ENCODE assay signal across 18 cellular contexts in genomic region chr6:35038076-35038475, GRCh38.
DNase-seq lines count a peak whose midpoint lies in the region; ATAC-seq and TF ChIP-seq lines count a peak whose summit lies in the region.
"Had no signal": no experiment of that assay in that cellular context is flagged by ENCODE, and none has a peak within 500 bp of the region (broad histone marks: within the 10 kb centered on the region; RNA-seq: fewer than 3 reads in every experiment).

No MANE protein-coding gene starts in this region.

- no TSS peak for BruUV-seq in mammary epithelial cell (replicated peaks; lab: Mats Ljungman, UMichigan)
- no TSS peak for BruUV-seq in MCF 10A (replicated peaks; lab: Mats Ljungman, UMichigan)

- H3K9me3 ChIP-seq in mammary epithelial cell (replicated peaks; ENCODE audit: insufficient read depth, low read length) = no peaks in the 10 kb centered on the region

- H3K9me3 Mint-ChIP-seq in MCF 10A (ENCODE audit: unreplicated experiment) (no peaks in the 10 kb centered on the region), brain (no peaks in the 10 kb centered on the region), mesothelial cell of epicardium (no peaks in the 10 kb centered on the region)
- H3K9me3 Mint-ChIP-seq: CD4-positive, alpha-beta T cell had no signal

- H3K27ac Mint-ChIP-seq in MCF 10A (ENCODE audit: low read depth, unreplicated experiment) (no peak overlapping the region), brain (peak overlapping the region in 4 of 5 experiments; percentile 15 to 80 (median 55)), mesothelial cell of epicardium (peak overlapping the region; percentile 65)
- H3K27ac Mint-ChIP-seq: CD4-positive, alpha-beta T cell had no signal

- intact Hi-C loops in mammary epithelial cell (cut with micrococcal nuclease) = no loop called here
- intact Hi-C loops in MCF 10A (cut with micrococcal nuclease) = no loop called here

- H3K4me2 ChIP-seq in mammary epithelial cell (ENCODE audit: insufficient read depth, low read depth, low read length) = no peak overlapping the region

- no peaks in the 10 kb centered on the region for H3K79me2 ChIP-seq in mammary epithelial cell (ENCODE audit: insufficient read depth, low read length)

- H3K27me3 ChIP-seq in mammary epithelial cell (ENCODE audit: insufficient read depth, low read length) = no peaks in the 10 kb centered on the region

- H4K20me1 ChIP-seq in mammary epithelial cell (ENCODE audit: insufficient read depth, low read length) = no peaks in the 10 kb centered on the region

- no peak overlapping the region for H3K4me3 ChIP-seq in mammary epithelial cell (replicated peaks in 1 of 3; ENCODE audit: insufficient read depth in 1 of 3, low read depth in 2 of 3, low read length in 3 of 3)

- H3K27me3 Mint-ChIP-seq in MCF 10A (ENCODE audit: insufficient read depth, unreplicated experiment) (no peaks in the 10 kb centered on the region), brain (no peaks in the 10 kb centered on the region), mesothelial cell of epicardium (ENCODE audit: low read depth) (no peaks in the 10 kb centered on the region)
- H3K27me3 Mint-ChIP-seq: CD4-positive, alpha-beta T cell had no signal

- H3K4me1 ChIP-seq in mammary epithelial cell (ENCODE audit: insufficient read depth, low read length) = peaks cover 22% of the 10 kb centered on the region

- POLR2A ChIA-PET in MCF 10A (lab: Yijun Ruan, JAX) = no interaction called here

- CTCF ChIA-PET in mammary epithelial cell (lab: Charles Lee; ENCODE audit: low non-redundant PET) = no interaction called here
- CTCF ChIA-PET in MCF 10A (lab: Yijun Ruan, JAX) = interaction anchor here (0.6 kb wide), 1 partner anchor 123 kb away, joined by 4 read pairs; no protein-coding TSS in a partner anchor

- DNase-seq in mammary epithelial cell (peak; percentile 8), MCF 10A (ENCODE audit: unreplicated experiment) (no peak), mesothelial cell of epicardium (ENCODE audit: low spot score in 2 of 2, unreplicated experiment in 2 of 2) (no peak), DMS 273 treated with DMSO at 0.1 percent for 48 hours (lab: John Stamatoyannopoulos, UW) (no peak), COLO668 (lab: John Stamatoyannopoulos, UW; ENCODE audit: unreplicated experiment) (no peak)
- no peak for DNase-seq in activated effector memory CD4-positive, alpha-beta T cell treated with anti-CD3 and anti-CD28 coated beads, Interleukin-2, amount 50 U/mL, for 16 hours
- DNase-seq: 8988T; activated CD4-positive, alpha-beta T cell treated with anti-CD3 and anti-CD28 coated beads for 1 hour; activated naive CD4-positive, alpha-beta T cell treated with Interleukin-2 at 50 U/mL for 16 hours; CD4-positive, alpha-beta T cell; DMS79 treated with DMSO at 0.1 percent for 48 hours; islet precursor cell; Karpas-422; midbrain; NCI-H1436 treated with DMSO at 0.1 percent for 48 hours; NCI-H446 had no signal

- WGBS in mammary epithelial cell (ENCODE audit: low coverage, missing lambda C conversion rate) = 96% methylated on average over 4 of the region's 5 CpGs

- H3K27ac ChIP-seq in mammary epithelial cell (ENCODE audit: insufficient read depth, low read depth, low read length) = no peak overlapping the region

- ATAC-seq in HG02571 (IDR thresholded peaks at IDR 0.05; ENCODE audit: unreplicated experiment) = no peak

- peaks cover 6% of the 10 kb centered on the region for H3K36me3 Mint-ChIP-seq in MCF 10A (ENCODE audit: insufficient read depth, unreplicated experiment)
- H3K36me3 Mint-ChIP-seq in brain = peaks cover 50% of the 10 kb centered on the region
- H3K36me3 Mint-ChIP-seq in mesothelial cell of epicardium = peaks cover 6% of the 10 kb centered on the region

- TF ChIP-seq CTCF in mammary epithelial cell (conservative IDR thresholded peaks at IDR 0.05 in 1 of 2, IDR thresholded peaks at IDR 0.05 in 1 of 2; ENCODE audit: extremely low read depth in 1 of 2, insufficient read depth in 1 of 2, low read depth in 1 of 2, low read length in 2 of 2) = no peak
- TF ChIP-seq CTCF in MCF 10A (IDR thresholded peaks at IDR 0.05; ENCODE audit: unreplicated experiment) = no peak
- TF ChIP-seq CTCF in brain (conservative IDR thresholded peaks at IDR 0.05) = no peak
- no peak for TF ChIP-seq CTCF in mesothelial cell of epicardium (IDR thresholded peaks at IDR 0.05; ENCODE audit: unreplicated experiment)

- dilution Hi-C loops in mammary epithelial cell (cut with HindIII; ENCODE audit: low sequenced_read_pairs) = no loop called here

- H3K36me3 ChIP-seq in mammary epithelial cell (ENCODE audit: insufficient read depth, low read length) = no peaks in the 10 kb centered on the region

- H3K4me1 Mint-ChIP-seq in MCF 10A (ENCODE audit: insufficient read depth, unreplicated experiment) (peaks cover 12% of the 10 kb centered on the region), brain (peaks cover 64% of the 10 kb centered on the region), mesothelial cell of epicardium (peaks cover 21% of the 10 kb centered on the region)

- H3K9ac ChIP-seq in mammary epithelial cell (ENCODE audit: insufficient read depth, low read length) = no peak overlapping the region

- H2AFZ ChIP-seq in mammary epithelial cell (ENCODE audit: low read depth, low read length) = no peak overlapping the region

- H3K4me3 Mint-ChIP-seq in MCF 10A (ENCODE audit: unreplicated experiment) = no peak overlapping the region
- H3K4me3 Mint-ChIP-seq in brain = no peak overlapping the region
- H3K4me3 Mint-ChIP-seq in mesothelial cell of epicardium = no peak overlapping the region
- H3K4me3 Mint-ChIP-seq: CD4-positive, alpha-beta T cell had no signal

- in situ Hi-C loops in mammary epithelial cell (cut with MboI; ENCODE audit: low sequenced_read_pairs in 2 of 2) = no loop called here
